Comparison of ENCODE assay signal across 15 cellular contexts in the genomic region with DNA sequence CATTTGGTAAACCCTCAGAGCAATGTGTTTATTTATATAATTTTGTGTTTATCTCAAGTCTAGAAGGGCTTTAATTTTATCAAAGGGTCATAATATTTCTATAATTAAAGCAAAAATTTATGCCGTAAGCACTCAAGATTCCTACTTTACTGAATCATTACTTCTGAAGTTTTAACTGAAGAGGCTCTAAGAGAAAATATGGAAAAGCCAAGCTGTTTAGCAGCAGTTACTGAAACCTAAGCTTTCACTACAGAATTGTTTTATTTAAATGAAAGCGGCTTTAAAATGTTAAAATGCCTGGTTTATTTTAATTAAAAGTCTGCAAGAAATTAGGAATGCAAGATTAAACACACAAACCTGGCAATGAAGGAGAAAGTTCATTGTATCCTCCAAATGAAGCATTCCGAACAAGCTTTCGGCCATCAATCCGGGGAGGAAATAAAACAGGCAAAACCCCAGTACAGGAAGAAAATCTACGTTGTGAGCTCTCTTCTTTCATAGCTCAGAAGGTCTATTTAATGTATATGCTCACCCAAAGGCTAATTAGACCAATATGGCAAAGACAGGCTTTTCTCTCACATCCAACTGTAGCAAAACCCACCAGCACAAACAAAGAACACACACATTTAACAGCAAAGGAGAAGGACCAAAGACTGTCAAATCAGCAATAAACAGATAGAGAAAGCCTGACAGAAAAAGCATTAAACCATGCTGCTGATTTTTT.
DNase-seq lines count a peak whose midpoint lies in the region; FAIRE-seq and TF ChIP-seq lines count a peak whose summit lies in the region.
"Had no signal": no experiment of that assay in that cellular context is flagged by ENCODE, and none has a peak within 500 bp of the region (broad histone marks: within the 10 kb centered on the region; RNA-seq: fewer than 3 reads in every experiment).

No MANE protein-coding gene starts in this region.

- peaks cover 9% of the 10 kb centered on the region; the same call in 1 of the 2 replicates for H3K9me3 ChIP-seq in AG04450 (ENCODE audit: control insufficient read depth, insufficient read depth, low read length)

- peak overlapping the region; percentile 45 for H3K4me3 ChIP-seq in AG04450 (ENCODE audit: low read depth, low read length)
- H3K4me3 ChIP-seq in LNCaP clone FGC (ENCODE audit: low read depth, low read length), result peak overlapping the region; percentile 62
- H3K4me3 ChIP-seq: BLaER1 treated with 17β-estradiol and CSF1 and Interleukin-3, amounts not matched to agents 10 nM and 100 nM; uterus had no signal

- CTCF ChIA-PET in AG04450 (lab: Charles Lee), result interaction anchor here (1.4 kb wide), 1 partner anchor 164 kb away, joined by 4 read pairs; no protein-coding TSS in a partner anchor
- CTCF ChIA-PET in RWPE1 (lab: Yijun Ruan, JAX), result no interaction called here

- POLR2A ChIA-PET in AG04450 (lab: Yijun Ruan, JAX), result interaction anchor here (0.6 kb wide), 1 partner anchor 15 kb away, joined by 3 read pairs; no protein-coding TSS in a partner anchor
- POLR2A ChIA-PET in RWPE1 (lab: Yijun Ruan, JAX; ENCODE audit: low non-redundant PET), result no interaction called here

- no peaks in the 10 kb centered on the region for H3K27me3 ChIP-seq in AG04450 (ENCODE audit: control insufficient read depth, insufficient read depth, low read length)
- H3K27me3 ChIP-seq: BLaER1 treated with 17β-estradiol and CSF1 and Interleukin-3, amounts not matched to agents 10 nM and 100 nM; uterus had no signal

- peak overlapping the region; percentile 87 for H3K27ac Mint-ChIP-seq in mesothelial cell of epicardium
- H3K27ac Mint-ChIP-seq in activated T-cell treated with anti-CD3 and anti-CD28 coated beads, Interleukin-2, amount 50 U/mL, for 24 hours, result no peak overlapping the region
- H3K27ac Mint-ChIP-seq: activated naive CD8-positive, alpha-beta T cell; dendritic cell treated with granulocyte-macrophage colony-stimulating factor and Interleukin-4, amounts not matched to agents 40 ng/mL and 50 ng/mL, for 4 days had no signal

- peaks cover 32% of the 10 kb centered on the region for H3K36me3 Mint-ChIP-seq in mesothelial cell of epicardium
- peaks cover 34% of the 10 kb centered on the region for H3K36me3 Mint-ChIP-seq in activated T-cell treated with anti-CD3 and anti-CD28 coated beads, Interleukin-2, amount 50 U/mL, for 24 hours (ENCODE audit: low read depth)

- DNase-seq in AG04450 (ENCODE audit: low read depth, low spot score), result no peak
- DNase-seq in LNCaP clone FGC (ENCODE audit: low read depth), result no peak
- peak; percentile 15 for DNase-seq in cerebellar cortex (ENCODE audit: low spot score)
- no peak for DNase-seq in mesothelial cell of epicardium (ENCODE audit: low spot score in 2 of 2, unreplicated experiment in 2 of 2)
- no peak for DNase-seq in RCC 7860 (ENCODE audit: low spot score)
- DNase-seq in RWPE1 (ENCODE audit: low spot score), result no peak
- no peak for DNase-seq in activated T-cell treated with anti-CD3 and anti-CD28 coated beads, Interleukin-2, amount 50 U/mL, for 24 hours
- DNase-seq in NOMO-1 (lab: John Stamatoyannopoulos, UW; ENCODE audit: unreplicated experiment in 2 of 2), result no peak
- DNase-seq: GF-D8, left colon, NCI-H2171 treated with DMSO at 0.1 percent for 48 hours, uterus had no signal

- H3K4me3 Mint-ChIP-seq in mesothelial cell of epicardium, result peak overlapping the region; percentile 56
- no peak overlapping the region for H3K4me3 Mint-ChIP-seq in activated T-cell treated with anti-CD3 and anti-CD28 coated beads, Interleukin-2, amount 50 U/mL, for 24 hours
- H3K4me3 Mint-ChIP-seq: activated naive CD8-positive, alpha-beta T cell; dendritic cell treated with granulocyte-macrophage colony-stimulating factor and Interleukin-4, amounts not matched to agents 40 ng/mL and 50 ng/mL, for 4 days had no signal

- no peaks in the 10 kb centered on the region for H3K27me3 Mint-ChIP-seq in mesothelial cell of epicardium (ENCODE audit: low read depth)
- no peaks in the 10 kb centered on the region for H3K27me3 Mint-ChIP-seq in activated T-cell treated with anti-CD3 and anti-CD28 coated beads, Interleukin-2, amount 50 U/mL, for 24 hours
- H3K27me3 Mint-ChIP-seq: activated naive CD8-positive, alpha-beta T cell; dendritic cell treated with granulocyte-macrophage colony-stimulating factor and Interleukin-4, amounts not matched to agents 40 ng/mL and 50 ng/mL, for 4 days had no signal

- H3K4me1 Mint-ChIP-seq in mesothelial cell of epicardium, result peaks cover 20% of the 10 kb centered on the region
- H3K4me1 Mint-ChIP-seq in activated T-cell treated with anti-CD3 and anti-CD28 coated beads, Interleukin-2, amount 50 U/mL, for 24 hours (ENCODE audit: low read depth), result peaks cover 34% of the 10 kb centered on the region

- TF ChIP-seq CTCF in AG04450 (IDR thresholded peaks at IDR 0.05; ENCODE audit: low read depth, low read length) (no peak), LNCaP clone FGC (IDR thresholded peaks at IDR 0.05; ENCODE audit: control insufficient read depth, extremely low read depth, insufficient read depth) (no peak), mesothelial cell of epicardium (IDR thresholded peaks at IDR 0.05; ENCODE audit: unreplicated experiment) (no peak), RWPE1 (conservative IDR thresholded peaks at IDR 0.05; ENCODE audit: low read depth) (no peak)

- no peak for FAIRE-seq in RCC 7860 (lab: Jason Lieb, UNC)

- no peak overlapping the region for H3K27ac ChIP-seq in AG04450 (ENCODE audit: low read depth, low read length)
- H3K27ac ChIP-seq in RWPE1, result no peak overlapping the region
- H3K27ac ChIP-seq: BLaER1 treated with 17β-estradiol and CSF1 and Interleukin-3, amounts not matched to agents 10 nM and 100 nM; uterus had no signal

- H3K9me3 Mint-ChIP-seq in mesothelial cell of epicardium, result peaks cover 29% of the 10 kb centered on the region
- peaks cover 20% of the 10 kb centered on the region for H3K9me3 Mint-ChIP-seq in activated T-cell treated with anti-CD3 and anti-CD28 coated beads, Interleukin-2, amount 50 U/mL, for 24 hours
